15 cellular contexts compared by ENCODE assay signal in genomic region chr1:54768093-54768492, GRCh38. TPM values are rescaled to one million over a fixed set of nuclear protein-coding genes. Genes with fewer than 3 reads are reported as not detected.
DNase-seq lines count a peak whose midpoint lies in the region; ATAC-seq and TF ChIP-seq lines count a peak whose summit lies in the region.
"Had no signal": no experiment of that assay in that cellular context is flagged by ENCODE, and none has a peak within 500 bp of the region (broad histone marks: within the 10 kb centered on the region; RNA-seq: fewer than 3 reads in every experiment).

No MANE protein-coding gene starts in this region.

- H3K9me2 ChIP-seq in GM23338 (ENCODE audit: insufficient read depth), result peaks cover 2% of the 10 kb centered on the region; the same call in 1 of the 2 replicates

- H3K4me3 ChIP-seq in GM23338, result no peak overlapping the region

- H3K4me1 ChIP-seq in GM23338 (ENCODE audit: insufficient read depth), result peaks cover 9% of the 10 kb centered on the region

- H3K4me2 ChIP-seq in GM23338, result no peak overlapping the region

- H3K9me3 Mint-ChIP-seq in Calu3 (ENCODE audit: low read depth, unreplicated experiment) (no peaks in the 10 kb centered on the region), GM23338 (no peaks in the 10 kb centered on the region; the same call in 1 of the 3 replicates)
- no peaks in the 10 kb centered on the region for H3K9me3 Mint-ChIP-seq in activated T-helper 1 cell treated with anti-CD3 and anti-CD28 coated beads, Interleukin-12 subunit alpha, Interleukin-12 subunit beta, Interleukin-2, Interleukin-4 antibody, amounts not matched to agents 30 ng/mL and 10 ng/mL and 1 ng/mL, durations not matched to agents 14 hours and 24 hours and 36 hours
- H3K9me3 Mint-ChIP-seq: activated naive CD8-positive, alpha-beta T cell treated with anti-CD3 and anti-CD28 coated beads for 36 hours; naive B cell; stimulated activated naive CD8-positive, alpha-beta T cell treated with anti-CD3 and anti-CD28 coated beads, Interleukin-15, Interleukin-2, amounts not matched to agents 100 ng/mL and 50 ng/mL, for 24 hours had no signal

- no peak overlapping the region for H3K27ac ChIP-seq in GM23338 (ENCODE audit: low read depth)

- CTCF ChIA-PET in Calu3 (lab: Charles Lee), result interaction anchor here (0.6 to 1.5 kb wide), 2 partner anchors 33 to 332 kb away, joined by 3 to 9 read pairs; partner anchors contain the start of gene TTC22

- H3K4me3 Mint-ChIP-seq in Calu3 (ENCODE audit: low read depth, unreplicated experiment) (no peak overlapping the region), GM23338 (no peak overlapping the region)
- no peak overlapping the region for H3K4me3 Mint-ChIP-seq in activated T-helper 1 cell treated with anti-CD3 and anti-CD28 coated beads, Interleukin-12 subunit alpha, Interleukin-12 subunit beta, Interleukin-2, Interleukin-4 antibody, amounts not matched to agents 30 ng/mL and 10 ng/mL and 1 ng/mL, durations not matched to agents 14 hours and 24 hours and 36 hours
- H3K4me3 Mint-ChIP-seq: activated naive CD8-positive, alpha-beta T cell treated with anti-CD3 and anti-CD28 coated beads for 36 hours; stimulated activated naive CD8-positive, alpha-beta T cell treated with anti-CD3 and anti-CD28 coated beads, Interleukin-15, Interleukin-2, amounts not matched to agents 100 ng/mL and 50 ng/mL, for 24 hours had no signal

- H3K27me3 ChIP-seq in GM23338 (ENCODE audit: insufficient read depth), result no peaks in the 10 kb centered on the region

- 0 out of 2 replicates have a peak, but pooled peaks cover 3% of the 10 kb centered on the region for H3F3A ChIP-seq in GM23338 (replicated peaks; ENCODE audit: low read depth)

- intact Hi-C loops in Calu3 (cut with micrococcal nuclease; ENCODE audit: unreplicated experiment), result no loop called here
- intact Hi-C loops in activated T-helper 1 cell treated with anti-CD3 and anti-CD28 coated beads, Interleukin-12 subunit alpha, Interleukin-12 subunit beta, Interleukin-2, Interleukin-4 antibody, amounts not matched to agents 30 ng/mL and 10 ng/mL and 1 ng/mL, durations not matched to agents 14 hours and 24 hours and 36 hours (cut with micrococcal nuclease), result no loop called here

- DNase-seq in Calu3, result peak; percentile 17
- no peak for DNase-seq in GM23338 (ENCODE audit: low spot score)
- peak; percentile 54 for DNase-seq in SK-N-DZ (ENCODE audit: low spot score)
- peak; percentile 2 to 4 for DNase-seq in hippocampal formation (lab: John Stamatoyannopoulos, UW)
- no peak for DNase-seq in amniotic stem cell (lab: John Stamatoyannopoulos, UW)
- DNase-seq in activated T-helper 1 cell treated with anti-CD3 and anti-CD28 coated beads, Interleukin-12 subunit alpha, Interleukin-12 subunit beta, Interleukin-2, Interleukin-4 antibody, amounts not matched to agents 30 ng/mL and 10 ng/mL and 1 ng/mL, durations not matched to agents 14 hours and 24 hours and 36 hours (ENCODE audit: low spot score), result no peak
- no peak for DNase-seq in NCI-H446 (lab: John Stamatoyannopoulos, UW)
- DNase-seq: activated naive CD8-positive, alpha-beta T cell treated with anti-CD3 and anti-CD28 coated beads for 36 hours; effector CD8-positive, alpha-beta T cell; naive B cell; NCI-H187 treated with DMSO at 0.1 percent for 48 hours; Right ventricle myocardium superior; stimulated activated CD4-positive, alpha-beta T cell treated with anti-CD3 and anti-CD28 coated beads, Interleukin-15, amount 100 ng/mL, for 24 hours had no signal

- no TSS peak for BruUV-seq in Calu3 (replicated peaks; lab: Mats Ljungman, UMichigan)

- H3K27me3 Mint-ChIP-seq in Calu3 (ENCODE audit: unreplicated experiment) (no peaks in the 10 kb centered on the region), GM23338 (ENCODE audit: insufficient read depth, low read depth, poor library complexity) (peaks cover 2% of the 10 kb centered on the region)
- no peaks in the 10 kb centered on the region for H3K27me3 Mint-ChIP-seq in activated T-helper 1 cell treated with anti-CD3 and anti-CD28 coated beads, Interleukin-12 subunit alpha, Interleukin-12 subunit beta, Interleukin-2, Interleukin-4 antibody, amounts not matched to agents 30 ng/mL and 10 ng/mL and 1 ng/mL, durations not matched to agents 14 hours and 24 hours and 36 hours (ENCODE audit: insufficient read depth)
- H3K27me3 Mint-ChIP-seq: activated naive CD8-positive, alpha-beta T cell treated with anti-CD3 and anti-CD28 coated beads for 36 hours; stimulated activated naive CD8-positive, alpha-beta T cell treated with anti-CD3 and anti-CD28 coated beads, Interleukin-15, Interleukin-2, amounts not matched to agents 100 ng/mL and 50 ng/mL, for 24 hours had no signal

- H2AFZ ChIP-seq in GM23338, result no peak overlapping the region

- TF ChIP-seq CTCF in Calu3 (IDR thresholded peaks at IDR 0.05; ENCODE audit: unreplicated experiment) (no peak), GM23338 (conservative IDR thresholded peaks at IDR 0.05; ENCODE audit: low read depth in 2 of 2) (peak; percentile 22 to 56; a peak in 2 of 4 replicates)

- H3K36me3 Mint-ChIP-seq in Calu3 (ENCODE audit: insufficient read depth, unreplicated experiment) (peaks cover 17% of the 10 kb centered on the region), GM23338 (ENCODE audit: low read depth) (no peaks in the 10 kb centered on the region)
- H3K36me3 Mint-ChIP-seq in activated T-helper 1 cell treated with anti-CD3 and anti-CD28 coated beads, Interleukin-12 subunit alpha, Interleukin-12 subunit beta, Interleukin-2, Interleukin-4 antibody, amounts not matched to agents 30 ng/mL and 10 ng/mL and 1 ng/mL, durations not matched to agents 14 hours and 24 hours and 36 hours (ENCODE audit: low read depth), result no peaks in the 10 kb centered on the region
- H3K36me3 Mint-ChIP-seq: activated naive CD8-positive, alpha-beta T cell treated with anti-CD3 and anti-CD28 coated beads for 36 hours; naive B cell had no signal

- no peaks in the 10 kb centered on the region for H4K20me1 ChIP-seq in GM23338 (replicated peaks; ENCODE audit: insufficient read depth)

- H3K27ac Mint-ChIP-seq in Calu3 (ENCODE audit: unreplicated experiment) (no peak overlapping the region), GM23338 (no peak overlapping the region)
- H3K27ac Mint-ChIP-seq in activated T-helper 1 cell treated with anti-CD3 and anti-CD28 coated beads, Interleukin-12 subunit alpha, Interleukin-12 subunit beta, Interleukin-2, Interleukin-4 antibody, amounts not matched to agents 30 ng/mL and 10 ng/mL and 1 ng/mL, durations not matched to agents 14 hours and 24 hours and 36 hours, result no peak overlapping the region
- H3K27ac Mint-ChIP-seq: activated naive CD8-positive, alpha-beta T cell treated with anti-CD3 and anti-CD28 coated beads for 36 hours; stimulated activated naive CD8-positive, alpha-beta T cell treated with anti-CD3 and anti-CD28 coated beads, Interleukin-15, Interleukin-2, amounts not matched to agents 100 ng/mL and 50 ng/mL, for 24 hours had no signal

- no peaks in the 10 kb centered on the region for H3K36me3 ChIP-seq in GM23338 (ENCODE audit: insufficient read depth)

- H3K4me1 Mint-ChIP-seq in Calu3 (ENCODE audit: low read depth, unreplicated experiment) (peaks cover 11% of the 10 kb centered on the region), GM23338 (peaks cover 13% of the 10 kb centered on the region)
- H3K4me1 Mint-ChIP-seq in activated T-helper 1 cell treated with anti-CD3 and anti-CD28 coated beads, Interleukin-12 subunit alpha, Interleukin-12 subunit beta, Interleukin-2, Interleukin-4 antibody, amounts not matched to agents 30 ng/mL and 10 ng/mL and 1 ng/mL, durations not matched to agents 14 hours and 24 hours and 36 hours (ENCODE audit: low read depth), result peaks cover 21% of the 10 kb centered on the region

- no peak for ATAC-seq in GM23338
- ATAC-seq in HG02759 (IDR thresholded peaks at IDR 0.05; ENCODE audit: unreplicated experiment), result no peak

- H3K79me2 ChIP-seq in GM23338 (replicated peaks; ENCODE audit: insufficient read depth), result peaks cover 10% of the 10 kb centered on the region

TF ChIP-seq in GM23338, 12 proteins besides CTCF, POLR2A, EP300 and RAD21 (continues in another document):
- no peak for TF ChIP-seq CREB1 (CRISPR knock-in tag; IDR thresholded peaks at IDR 0.05; ENCODE audit: low read depth)
- no peak for TF ChIP-seq EZH2 (IDR thresholded peaks at IDR 0.05; ENCODE audit: low read depth, unreplicated experiment)

RNA-seq across cellular contexts. Expression of gene PARS2, which starts 3.8 kb away (rescaled TPM):
- 9.0 and 10.0 TPM in 2 replicates for total RNA-seq in Calu3 (2022)
- 13.6 and 14.8 TPM in 2 replicates for total RNA-seq in GM23338 (2014; rRNA removed; shearing (Covaris generic))
- polyA plus RNA-seq in GM23338 (2016; fragmentation: Nextera tagmentation; extraction: Ambion mirVana), result 5.9 and 6.5 TPM in 2 replicates
- 5.8 and 7.8 TPM in 2 replicates for polyA plus RNA-seq in SK-N-DZ (2014; cell fraction: cytosol; rRNA removed)
- 1.7 and 1.8 TPM in 2 replicates for polyA plus RNA-seq in SK-N-DZ (2014; cell fraction: nucleus; rRNA removed)
- 5.9 and 6.7 TPM in 2 replicates for total RNA-seq in activated T-helper 1 cell treated with anti-CD3 and anti-CD28 coated beads, Interleukin-12 subunit alpha, Interleukin-12 subunit beta, Interleukin-2, Interleukin-4 antibody, amounts not matched to agents 30 ng/mL and 10 ng/mL and 1 ng/mL, durations not matched to agents 14 hours and 24 hours and 36 hours

RNA-seq across cellular contexts. Expression of gene TTC22, which starts 33.0 kb away (rescaled TPM):
- total RNA-seq in Calu3 (2022), result 17.2 and 17.4 TPM in 2 replicates
- 1.7 and 2.5 TPM in 2 replicates for total RNA-seq in GM23338 (2014; rRNA removed; shearing (Covaris generic))
- 0.85 and 1.2 TPM in 2 replicates for polyA plus RNA-seq in GM23338 (2016; fragmentation: Nextera tagmentation; extraction: Ambion mirVana)
- 0.07 TPM in 1 of 2 replicates, not detected in the other for polyA plus RNA-seq in SK-N-DZ (2014; cell fraction: cytosol; rRNA removed)
- polyA plus RNA-seq in SK-N-DZ (2014; cell fraction: nucleus; rRNA removed), result 0.05 TPM in 1 of 2 replicates, not detected in the other
- total RNA-seq in activated T-helper 1 cell treated with anti-CD3 and anti-CD28 coated beads, Interleukin-12 subunit alpha, Interleukin-12 subunit beta, Interleukin-2, Interleukin-4 antibody, amounts not matched to agents 30 ng/mL and 10 ng/mL and 1 ng/mL, durations not matched to agents 14 hours and 24 hours and 36 hours, result 2.2 and 2.3 TPM in 2 replicates
- total RNA-seq: Right ventricle myocardium superior had no signal

RNA-seq across cellular contexts. Expression of gene TTC4, which starts 52.4 kb away (rescaled TPM):
- 22.9 and 26.0 TPM in 2 replicates for total RNA-seq in Calu3 (2022)
- total RNA-seq in GM23338 (2014; rRNA removed; shearing (Covaris generic)), result 25.8 and 33.6 TPM in 2 replicates
- polyA plus RNA-seq in GM23338 (2016; fragmentation: Nextera tagmentation; extraction: Ambion mirVana), result 24.8 and 25.1 TPM in 2 replicates
- polyA plus RNA-seq in SK-N-DZ (2014; cell fraction: cytosol; rRNA removed), result 20.1 and 23.0 TPM in 2 replicates
- 15.2 and 17.1 TPM in 2 replicates for polyA plus RNA-seq in SK-N-DZ (2014; cell fraction: nucleus; rRNA removed)
- total RNA-seq in activated T-helper 1 cell treated with anti-CD3 and anti-CD28 coated beads, Interleukin-12 subunit alpha, Interleukin-12 subunit beta, Interleukin-2, Interleukin-4 antibody, amounts not matched to agents 30 ng/mL and 10 ng/mL and 1 ng/mL, durations not matched to agents 14 hours and 24 hours and 36 hours, result 43.7 TPM in 2 replicates

Comparison
In these comparisons a context has a peak if more than half of its experiments do, and no peak if none do; other contexts are left out.
1. DNase-seq: peak in Calu3 (single experiment), SK-N-DZ (single experiment) and hippocampal formation (2 of 2); none in GM23338 (single experiment), amniotic stem cell (single experiment), activated T-helper 1 cell treated with anti-CD3 and anti-CD28 coated beads, Interleukin-12 subunit alpha, Interleukin-12 subunit beta, Interleukin-2, Interleukin-4 antibody, amounts not matched to agents 30 ng/mL and 10 ng/mL and 1 ng/mL, durations not matched to agents 14 hours and 24 hours and 36 hours (single experiment) and NCI-H446 (0 of 2).